8 cellular contexts compared by ENCODE assay signal in genomic region chr15:56805466-56806146, GRCh38.
DNase-seq lines count a peak whose midpoint lies in the region; ATAC-seq, FAIRE-seq and TF ChIP-seq lines count a peak whose summit lies in the region.

No MANE protein-coding gene starts in this region.

- no TSS peak for BruUV-seq in K562 (replicated peaks; lab: Mats Ljungman, UMichigan)

- no peaks in the 10 kb centered on the region; a peak in 1 of 5 replicates for H3K4me1 ChIP-seq in K562 (replicated peaks in 1 of 2; ENCODE audit: control insufficient read depth in 2 of 2, insufficient read depth in 2 of 2, low read length in 2 of 2)

- no peak for TF ChIP-seq CTCF in GM12865 (IDR thresholded peaks at IDR 0.05; ENCODE audit: insufficient read depth, low read depth, low read length, missing control alignments)
- TF ChIP-seq CTCF in K562 (IDR thresholded peaks at IDR 0.05 in 2 of 3, conservative IDR thresholded peaks at IDR 0.05 in 1 of 3; ENCODE audit: insufficient read depth in 2 of 3, low read depth in 1 of 3, low read length in 3 of 3), result no peak

- H3K9me3 ChIP-seq in K562 (replicated peaks; ENCODE audit: control insufficient read depth, insufficient read depth, low read depth, low read length), result peaks cover 7% of the 10 kb centered on the region; the same call in 1 of the 2 replicates

- CTCF ChIA-PET in K562 (lab: Yijun Ruan, JAX; ENCODE audit: low intra/inter-chr PET ratio), result no interaction called here

- ATAC-seq in K562 (no peak), HG02938 (IDR thresholded peaks at IDR 0.05; ENCODE audit: unreplicated experiment) (no peak)

- H2AFZ ChIP-seq in K562 (ENCODE audit: low read depth, low read length), result no peak overlapping the region

- TF ChIP-seq RAD21 in K562 (CRISPR knock-in tag; conservative IDR thresholded peaks at IDR 0.05 in 1 of 2, IDR thresholded peaks at IDR 0.05 in 1 of 2), result no peak

- no peak overlapping the region for H3K4me2 ChIP-seq in K562 (ENCODE audit: insufficient read depth, low read length)

- POLR2A ChIA-PET in K562 (lab: Yijun Ruan, JAX), result interaction anchor here (0.6 kb wide), 1 partner anchor 1001 kb away, joined by 4 read pairs; no protein-coding TSS in a partner anchor

- H3K9ac ChIP-seq in K562 (ENCODE audit: insufficient read depth in 1 of 2, low read depth in 2 of 2, low read length in 2 of 2), result no peak overlapping the region

- peaks cover 9% of the 10 kb centered on the region for H3K27me3 Mint-ChIP-seq in IgD-negative memory B cell

- DNase-seq in GM12865 (ENCODE audit: low read depth) (peak; percentile 58), K562 (ENCODE audit: extremely low read depth in 1 of 4, low spot score in 3 of 4) (no peak), lung microvascular endothelial cell (ENCODE audit: low read depth in 2 of 2) (peak; percentile 91 to 92), COLO668 (lab: John Stamatoyannopoulos, UW; ENCODE audit: unreplicated experiment) (no peak), DMS153 treated with DMSO at 0.1 percent for 48 hours (lab: John Stamatoyannopoulos, UW; ENCODE audit: unreplicated experiment) (no peak)
- no peak for DNase-seq in activated effector memory CD4-positive, alpha-beta T cell treated with Interleukin-2 at 50 U/mL for 16 hours

- no peaks in the 10 kb centered on the region for H3K27me3 ChIP-seq in K562 (ENCODE audit: control insufficient read depth in 2 of 2, insufficient read depth in 2 of 2, low read length in 2 of 2)

- H3K4me3 ChIP-seq in GM12865 (ENCODE audit: low read depth, low read length) (peak overlapping the region; percentile 14), K562 (no peak overlapping the region)

- no peaks in the 10 kb centered on the region for H3K9me1 ChIP-seq in K562 (ENCODE audit: control insufficient read depth, insufficient read depth, low read length)

- peak overlapping the region; percentile 54 to 89 (median 80) for H3K4me3 Mint-ChIP-seq in IgD-negative memory B cell

- no peaks in the 10 kb centered on the region for H4K20me1 ChIP-seq in K562 (replicated peaks; ENCODE audit: control insufficient read depth, insufficient read depth, low read length)

- no peaks in the 10 kb centered on the region for H3K36me3 ChIP-seq in K562 (ENCODE audit: control insufficient read depth, insufficient read depth, low read length)

- TF ChIP-seq POLR2A in K562 (conservative IDR thresholded peaks at IDR 0.05), result no peak

- H3K36me3 Mint-ChIP-seq in IgD-negative memory B cell, result peaks cover 11% of the 10 kb centered on the region

- WGBS in K562 (ENCODE audit: insufficient coverage, low coverage, missing lambda C conversion rate), result 32% methylated on average over 9 of the region's 9 CpGs

- peak; percentile 69 for FAIRE-seq in K562 (lab: Jason Lieb, UNC)

- intact Hi-C loops in K562 (cut with micrococcal nuclease), result no loop called here

- H3K27ac ChIP-seq in K562 (ENCODE audit: extremely low read depth, low read depth, low read length), result no peak overlapping the region

- peaks cover 25 to 40% (median 26%) of the 10 kb centered on the region in 3 donors for H3K4me1 Mint-ChIP-seq in IgD-negative memory B cell

- H3K9me3 Mint-ChIP-seq in IgD-negative memory B cell, result peaks cover 1 to 19% (median 12%) of the 10 kb centered on the region in 3 donors

- in situ Hi-C loops in K562 (cut with MboI), result loop anchor here (25.0 kb wide), 1 partner anchor 318 kb away; no protein-coding TSS in a partner anchor

- TF ChIP-seq EP300 in K562 (IDR thresholded peaks at IDR 0.05; ENCODE audit: low read length), result no peak

- peak overlapping the region in 2 of 3 donors; percentile 64 to 84 for H3K27ac Mint-ChIP-seq in IgD-negative memory B cell

- no peaks in the 10 kb centered on the region for H3K79me2 ChIP-seq in K562 (ENCODE audit: control insufficient read depth, insufficient read depth, low read length)

TF ChIP-seq in K562, 482 proteins besides CTCF, POLR2A, EP300 and RAD21 (continues in another document):
- TF ChIP-seq SOX6 (IDR thresholded peaks at IDR 0.05) (peak; percentile 46; the same call in 1 of the 2 replicates), SP2 (IDR thresholded peaks at IDR 0.05; ENCODE audit: extremely low read depth, low read depth, low read length, poor library complexity, severe bottlenecking) (no peak), ARHGAP35 (IDR thresholded peaks at IDR 0.05; ENCODE audit: partially characterized antibody) (no peak), FOSL1 (tag; conservative IDR thresholded peaks at IDR 0.05) (peak; percentile 91), BRCA1 (IDR thresholded peaks at IDR 0.05) (no peak), BRCA1 (CRISPR knock-in tag; IDR thresholded peaks at IDR 0.05) (no peak), ZNF586 (CRISPR knock-in tag; conservative IDR thresholded peaks at IDR 0.05) (no peak), MBD1 (CRISPR knock-in tag; IDR thresholded peaks at IDR 0.05) (no peak), SRSF1 (IDR thresholded peaks at IDR 0.05; ENCODE audit: low read depth, low read length) (no peak), ZBTB43 (CRISPR knock-in tag; IDR thresholded peaks at IDR 0.05) (no peak), ESRRB (CRISPR knock-in tag; IDR thresholded peaks at IDR 0.05; ENCODE audit: borderline replicate concordance) (no peak), HNRNPK (IDR thresholded peaks at IDR 0.05; ENCODE audit: low read depth, low read length, poor library complexity, severe bottlenecking) (no peak), ZNF766 (CRISPR knock-in tag; conservative IDR thresholded peaks at IDR 0.05) (no peak), DEAF1 (CRISPR knock-in tag; IDR thresholded peaks at IDR 0.05) (no peak), ZNF408 (CRISPR knock-in tag; IDR thresholded peaks at IDR 0.05; ENCODE audit: low read depth) (no peak), HINFP (tag; conservative IDR thresholded peaks at IDR 0.05; ENCODE audit: low read depth) (no peak), PHF8 (IDR thresholded peaks at IDR 0.05; ENCODE audit: borderline replicate concordance, low read length) (no peak), ZNF655 (CRISPR knock-in tag; IDR thresholded peaks at IDR 0.05) (no peak), NR1H2 (CRISPR knock-in tag; IDR thresholded peaks at IDR 0.05) (no peak), ZSCAN32 (CRISPR knock-in tag; IDR thresholded peaks at IDR 0.05) (no peak), ILK (tag; IDR thresholded peaks at IDR 0.05; ENCODE audit: borderline replicate concordance, low read depth) (no peak)

Comparison
In these comparisons a context has a peak if more than half of its experiments do, and no peak if none do; other contexts are left out.
1. DNase-seq: peak in GM12865 (single experiment) and lung microvascular endothelial cell (2 of 2); none in K562 (0 of 4), activated effector memory CD4-positive, alpha-beta T cell treated with Interleukin-2 at 50 U/mL for 16 hours (single experiment), COLO668 (single experiment) and DMS153 treated with DMSO at 0.1 percent for 48 hours (single experiment).